In the genomic region with DNA sequence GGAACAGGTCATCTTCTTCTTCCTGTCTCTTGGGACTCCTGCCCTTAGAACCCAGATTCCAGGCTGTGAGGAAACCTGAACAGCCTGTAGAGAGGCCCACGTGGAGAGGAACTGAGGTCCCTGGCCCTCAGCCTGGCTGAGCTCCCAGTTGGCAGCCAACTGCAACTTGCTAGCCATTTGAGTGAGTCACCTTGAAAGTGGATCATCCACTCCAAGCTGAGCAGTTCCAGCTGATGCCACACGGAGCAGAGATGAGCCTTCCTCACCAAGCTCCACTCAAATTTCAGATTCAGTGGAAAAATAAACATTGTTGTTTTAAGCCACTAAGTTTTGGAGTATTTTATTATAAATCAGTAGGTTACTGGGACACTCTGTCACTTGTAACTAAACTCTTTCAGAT, we compare ENCODE assay signal across 8 cellular contexts.
DNase-seq lines count a peak whose midpoint lies in the region; ATAC-seq and TF ChIP-seq lines count a peak whose summit lies in the region.

No MANE protein-coding gene starts in this region.

- intact Hi-C loops in Calu3 (cut with micrococcal nuclease; ENCODE audit: unreplicated experiment) (no loop called here), left colon (cut with DNase I, micrococcal nuclease) (no loop called here)

- H3K27ac Mint-ChIP-seq in Calu3 (ENCODE audit: unreplicated experiment) (no peak overlapping the region), glutamatergic neuron (ENCODE audit: unreplicated experiment) (no peak overlapping the region)

- H3K4me3 Mint-ChIP-seq in Calu3 (ENCODE audit: low read depth, unreplicated experiment) (no peak overlapping the region), glutamatergic neuron (ENCODE audit: unreplicated experiment) (no peak overlapping the region)

- DNase-seq in Calu3 (peak; percentile 59), MG63 (peak; percentile 87), astrocyte of the spinal cord (ENCODE audit: low read depth, low spot score) (peak; percentile 90), left colon (peak; percentile 39 to 57), NOMO-1 treated with DMSO at 0.1 percent for 48 hours (lab: John Stamatoyannopoulos, UW; ENCODE audit: unreplicated experiment) (no peak), glutamatergic neuron (no peak)

- H3K9me3 Mint-ChIP-seq in Calu3 (ENCODE audit: low read depth, unreplicated experiment), result no peaks in the 10 kb centered on the region
- H3K9me3 Mint-ChIP-seq in glutamatergic neuron (ENCODE audit: unreplicated experiment), result peaks cover 5% of the 10 kb centered on the region

- CTCF ChIA-PET in Calu3 (lab: Charles Lee), result interaction anchor here (0.8 to 1.0 kb wide), 3 partner anchors 26 to 114 kb away, joined by 3 read pairs; no protein-coding TSS in a partner anchor

- H3K4me1 Mint-ChIP-seq in Calu3 (ENCODE audit: low read depth, unreplicated experiment) (peaks cover 7% of the 10 kb centered on the region), glutamatergic neuron (ENCODE audit: low read depth, unreplicated experiment) (no peaks in the 10 kb centered on the region)

- H3K9me3 ChIP-seq in MG63, result no peaks in the 10 kb centered on the region

- H3K27me3 Mint-ChIP-seq in Calu3 (ENCODE audit: unreplicated experiment), result peaks cover 20% of the 10 kb centered on the region
- no peaks in the 10 kb centered on the region for H3K27me3 Mint-ChIP-seq in glutamatergic neuron (ENCODE audit: unreplicated experiment)

- ATAC-seq in left colon (peak; percentile 72), GM18511 (IDR thresholded peaks at IDR 0.05; ENCODE audit: unreplicated experiment) (no peak), HG03469 (IDR thresholded peaks at IDR 0.05; ENCODE audit: unreplicated experiment) (no peak)

- in situ Hi-C loops in astrocyte of the spinal cord (cut with HindIII; ENCODE audit: low sequenced_read_pairs), result no loop called here

- H3K36me3 ChIP-seq in MG63, result no peaks in the 10 kb centered on the region

- H3K36me3 Mint-ChIP-seq in Calu3 (ENCODE audit: insufficient read depth, unreplicated experiment) (peaks cover 5% of the 10 kb centered on the region), glutamatergic neuron (ENCODE audit: unreplicated experiment) (no peaks in the 10 kb centered on the region)

- TF ChIP-seq CTCF in Calu3 (IDR thresholded peaks at IDR 0.05; ENCODE audit: unreplicated experiment) (no peak), astrocyte of the spinal cord (IDR thresholded peaks at IDR 0.05; ENCODE audit: low read depth, low read length) (peak; percentile 66), glutamatergic neuron (IDR thresholded peaks at IDR 0.05; ENCODE audit: partially characterized antibody, unreplicated experiment) (no peak)

- H3K27me3 ChIP-seq in MG63, result no peaks in the 10 kb centered on the region

- no peak overlapping the region for H3K4me3 ChIP-seq in MG63
- H3K4me3 ChIP-seq in astrocyte of the spinal cord (ENCODE audit: low read depth, low read length), result no peak overlapping the region

- BruUV-seq in Calu3 (replicated peaks; lab: Mats Ljungman, UMichigan), result no TSS peak

Comparison
In these comparisons a context has a peak if more than half of its experiments do, and no peak if none do; other contexts are left out.
1. DNase-seq: peak in Calu3 (single experiment), MG63 (single experiment), astrocyte of the spinal cord (single experiment) and left colon (2 of 2); none in NOMO-1 treated with DMSO at 0.1 percent for 48 hours (single experiment) and glutamatergic neuron (single experiment).